Comparison of ENCODE assay signal across 26 cellular contexts in the genomic region with DNA sequence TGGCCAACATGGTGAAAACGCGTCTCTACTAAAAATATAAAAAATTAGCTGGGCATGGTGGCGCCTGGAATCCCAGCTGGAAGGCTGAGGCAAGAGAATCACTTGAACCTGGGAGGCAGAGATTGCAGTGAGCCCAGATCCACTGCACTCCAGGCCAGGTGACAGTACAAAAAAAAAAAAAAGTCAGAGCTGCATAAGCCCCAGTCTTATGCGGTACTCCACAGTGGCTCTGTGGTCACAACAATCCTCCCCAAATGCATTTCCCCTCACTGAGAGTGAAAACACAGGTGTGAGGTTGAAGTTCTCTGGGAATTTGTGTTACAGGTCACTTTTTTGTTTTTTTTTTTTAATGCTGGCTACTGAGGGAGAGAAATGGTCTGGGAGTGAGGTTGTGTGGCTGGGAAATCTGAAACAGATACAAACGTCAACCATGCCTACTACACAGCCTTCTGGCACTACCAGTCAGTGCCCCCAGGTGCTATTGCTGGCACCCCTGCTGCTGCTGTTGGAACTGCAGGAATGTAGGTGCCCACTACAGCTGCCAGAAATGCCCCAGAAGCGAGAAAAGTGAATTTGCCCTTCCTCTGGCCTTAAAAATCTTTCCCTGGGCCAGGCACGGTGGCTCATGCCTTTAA. TPM values are rescaled to one million over a fixed set of nuclear protein-coding genes. Genes with fewer than 3 reads are reported as not detected.
A peak's percentile ranks its signal among the peaks of the same experiment; 100 is the strongest.
DNase-seq lines count a peak whose midpoint lies in the region; ATAC-seq and TF ChIP-seq lines count a peak whose summit lies in the region.
"Had no signal": no experiment of that assay in that cellular context is flagged by ENCODE, and none has a peak within 500 bp of the region (broad histone marks: within the 10 kb centered on the region; RNA-seq: fewer than 3 reads in every experiment).

No MANE protein-coding gene starts in this region.

- TF ChIP-seq CTCF in KMS-11 (conservative IDR thresholded peaks at IDR 0.05; ENCODE audit: low read depth, low read length) = no peak

- no peaks in the 10 kb centered on the region for H3K36me3 ChIP-seq in KMS-11 (ENCODE audit: insufficient read depth)
- H3K36me3 ChIP-seq: ovary had no signal

- peak overlapping the region; percentile 42; the same call in 1 of the 2 replicates for H3K4me2 ChIP-seq in KMS-11

- ATAC-seq in stimulated activated naive CD8-positive, alpha-beta T cell treated with anti-CD3 and anti-CD28 coated beads, Interleukin-15, amount 100 ng/mL, for 72 hours = peak; percentile 65
- no peak for ATAC-seq in stimulated activated naive CD8-positive, alpha-beta T cell treated with anti-CD3 and anti-CD28 coated beads, Interleukin-15, Interleukin-2, amounts not matched to agents 100 U/mL and 50 U/mL, for 24 hours
- peak; percentile 44 for ATAC-seq in activated CD8-positive, alpha-beta T cell treated with anti-CD3 and anti-CD28 coated beads, Interleukin-2, amount 10 ng/mL, durations not matched to agents 7 days and 5 days
- ATAC-seq in HG03469 (IDR thresholded peaks at IDR 0.05; ENCODE audit: unreplicated experiment) = no peak
- no peak for ATAC-seq in stimulated activated memory B cell treated with anti-CD40 and anti-IgM and Interleukin-4, amounts not matched to agents 10 μg/mL and 1 μg/mL and 100 μg/mL, for 72 hours
- ATAC-seq: left lung, natural killer cell had no signal

- no peak overlapping the region for H3K27ac ChIP-seq in KMS-11
- H3K27ac ChIP-seq: left lung, ovary, spleen, stomach, tibial nerve had no signal

- peaks cover 19% of the 10 kb centered on the region for H3K4me1 ChIP-seq in KMS-11 (ENCODE audit: low read depth, poor library complexity, severe bottlenecking)

- DNase-seq in stimulated activated naive CD8-positive, alpha-beta T cell treated with anti-CD3 and anti-CD28 coated beads, Interleukin-15, amount 100 ng/mL, for 72 hours = no peak
- DNase-seq in stimulated activated naive CD8-positive, alpha-beta T cell treated with anti-CD3 and anti-CD28 coated beads, Interleukin-15, Interleukin-2, amounts not matched to agents 100 U/mL and 50 U/mL, for 24 hours = no peak
- no peak for DNase-seq in activated CD8-positive, alpha-beta T cell treated with anti-CD3 and anti-CD28 coated beads, Interleukin-2, amount 10 ng/mL, durations not matched to agents 7 days and 5 days
- no peak for DNase-seq in KG1 (lab: John Stamatoyannopoulos, UW)
- DNase-seq: activated CD8-positive, alpha-beta memory T cell treated with anti-CD3 and anti-CD28 coated beads for 24 hours; activated naive CD4-positive, alpha-beta T cell treated with anti-CD3 and anti-CD28 coated beads, Interleukin-2, amount 50 U/mL, for 16 hours; aorta; CD4-positive, alpha-beta memory T cell; central memory CD4-positive, alpha-beta T cell; KBM-7; left lung; natural killer cell; NCI-H1105; NCI-H2029 treated with DMSO at 0.1 percent for 48 hours; NCI-H446 treated with DMSO at 0.1 percent for 48 hours; ovary; stimulated activated CD4-positive, alpha-beta T cell treated with anti-CD3 and anti-CD28 coated beads, Interleukin-4, amount 100 ng/mL, for 24 hours; stomach had no signal

- H3K4me1 Mint-ChIP-seq in stimulated activated naive CD8-positive, alpha-beta T cell treated with anti-CD3 and anti-CD28 coated beads, Interleukin-15, amount 100 ng/mL, for 72 hours = peaks cover 33% of the 10 kb centered on the region
- peaks cover 29% of the 10 kb centered on the region for H3K4me1 Mint-ChIP-seq in activated CD8-positive, alpha-beta T cell treated with anti-CD3 and anti-CD28 coated beads, Interleukin-2, amount 10 ng/mL, durations not matched to agents 7 days and 5 days (ENCODE audit: low read depth)
- H3K4me1 Mint-ChIP-seq in stimulated activated memory B cell treated with anti-CD40 and anti-IgM and Interleukin-4, amounts not matched to agents 10 μg/mL and 1 μg/mL and 100 μg/mL, for 72 hours = peaks cover 12% of the 10 kb centered on the region

- POLR2A ChIA-PET in activated CD8-positive, alpha-beta T cell treated with anti-CD3 and anti-CD28 coated beads, Interleukin-2, amount 10 ng/mL, durations not matched to agents 7 days and 5 days (lab: Charles Lee) = no interaction called here

- H3K27ac Mint-ChIP-seq in stimulated activated naive CD8-positive, alpha-beta T cell treated with anti-CD3 and anti-CD28 coated beads, Interleukin-15, amount 100 ng/mL, for 72 hours = peak overlapping the region in 1 of 2 donors; percentile 40
- no peak overlapping the region for H3K27ac Mint-ChIP-seq in activated CD8-positive, alpha-beta T cell treated with anti-CD3 and anti-CD28 coated beads, Interleukin-2, amount 10 ng/mL, durations not matched to agents 7 days and 5 days
- no peak overlapping the region for H3K27ac Mint-ChIP-seq in stimulated activated memory B cell treated with anti-CD40 and anti-IgM and Interleukin-4, amounts not matched to agents 10 μg/mL and 1 μg/mL and 100 μg/mL, for 72 hours
- H3K27ac Mint-ChIP-seq: natural killer cell; T-helper 2 cell treated with Interferon-gamma antibody and Interleukin-4, amounts not matched to agents 5 μg/mL and 100 μg/mL, for 36 hours had no signal

- H3K9ac ChIP-seq in KMS-11 = no peak overlapping the region

- H3K9me3 Mint-ChIP-seq in stimulated activated naive CD8-positive, alpha-beta T cell treated with anti-CD3 and anti-CD28 coated beads, Interleukin-15, amount 100 ng/mL, for 72 hours = no peaks in the 10 kb centered on the region
- no peaks in the 10 kb centered on the region for H3K9me3 Mint-ChIP-seq in activated CD8-positive, alpha-beta T cell treated with anti-CD3 and anti-CD28 coated beads, Interleukin-2, amount 10 ng/mL, durations not matched to agents 7 days and 5 days (ENCODE audit: insufficient read depth)
- no peaks in the 10 kb centered on the region for H3K9me3 Mint-ChIP-seq in stimulated activated memory B cell treated with anti-CD40 and anti-IgM and Interleukin-4, amounts not matched to agents 10 μg/mL and 1 μg/mL and 100 μg/mL, for 72 hours
- H3K9me3 Mint-ChIP-seq: CD4-positive, alpha-beta memory T cell; natural killer cell; T-helper 2 cell treated with Interferon-gamma antibody and Interleukin-4, amounts not matched to agents 5 μg/mL and 100 μg/mL, for 36 hours had no signal

- H3K4me3 ChIP-seq in KMS-11 (IDR thresholded peaks at IDR 0.05; ENCODE audit: insufficient read depth, low read depth, low read length) = no peak overlapping the region
- H3K4me3 ChIP-seq: left lung, ovary, spleen, stomach, tibial nerve had no signal

- H3K27me3 Mint-ChIP-seq in stimulated activated naive CD8-positive, alpha-beta T cell treated with anti-CD3 and anti-CD28 coated beads, Interleukin-15, amount 100 ng/mL, for 72 hours = no peaks in the 10 kb centered on the region
- no peaks in the 10 kb centered on the region for H3K27me3 Mint-ChIP-seq in activated CD8-positive, alpha-beta T cell treated with anti-CD3 and anti-CD28 coated beads, Interleukin-2, amount 10 ng/mL, durations not matched to agents 7 days and 5 days (ENCODE audit: low read depth)
- no peaks in the 10 kb centered on the region for H3K27me3 Mint-ChIP-seq in stimulated activated memory B cell treated with anti-CD40 and anti-IgM and Interleukin-4, amounts not matched to agents 10 μg/mL and 1 μg/mL and 100 μg/mL, for 72 hours
- H3K27me3 Mint-ChIP-seq: CD4-positive, alpha-beta memory T cell had no signal

- CTCF ChIA-PET in activated CD8-positive, alpha-beta T cell treated with anti-CD3 and anti-CD28 coated beads, Interleukin-2, amount 10 ng/mL, durations not matched to agents 7 days and 5 days (lab: Charles Lee) = interaction anchor here (0.6 kb wide), 1 partner anchor 111 kb away, joined by 3 read pairs; no protein-coding TSS in a partner anchor

- peaks cover 22% of the 10 kb centered on the region for H3K36me3 Mint-ChIP-seq in activated CD8-positive, alpha-beta T cell treated with anti-CD3 and anti-CD28 coated beads, Interleukin-2, amount 10 ng/mL, durations not matched to agents 7 days and 5 days (ENCODE audit: low read depth)
- peaks cover 25% of the 10 kb centered on the region for H3K36me3 Mint-ChIP-seq in stimulated activated memory B cell treated with anti-CD40 and anti-IgM and Interleukin-4, amounts not matched to agents 10 μg/mL and 1 μg/mL and 100 μg/mL, for 72 hours
- H3K36me3 Mint-ChIP-seq: natural killer cell had no signal

- H3K4me3 Mint-ChIP-seq in stimulated activated naive CD8-positive, alpha-beta T cell treated with anti-CD3 and anti-CD28 coated beads, Interleukin-15, amount 100 ng/mL, for 72 hours = no peak overlapping the region
- no peak overlapping the region for H3K4me3 Mint-ChIP-seq in activated CD8-positive, alpha-beta T cell treated with anti-CD3 and anti-CD28 coated beads, Interleukin-2, amount 10 ng/mL, durations not matched to agents 7 days and 5 days
- H3K4me3 Mint-ChIP-seq in stimulated activated memory B cell treated with anti-CD40 and anti-IgM and Interleukin-4, amounts not matched to agents 10 μg/mL and 1 μg/mL and 100 μg/mL, for 72 hours = no peak overlapping the region
- H3K4me3 Mint-ChIP-seq: CD4-positive, alpha-beta memory T cell; natural killer cell; T-helper 2 cell treated with Interferon-gamma antibody and Interleukin-4, amounts not matched to agents 5 μg/mL and 100 μg/mL, for 36 hours had no signal

- H3K79me2 ChIP-seq in KMS-11 (ENCODE audit: insufficient read depth, low read depth) = no peaks in the 10 kb centered on the region

- no peaks in the 10 kb centered on the region for H4K20me1 ChIP-seq in KMS-11 (ENCODE audit: insufficient read depth)

- H2AFZ ChIP-seq in KMS-11 (ENCODE audit: low read depth) = no peak overlapping the region

- no peaks in the 10 kb centered on the region for H3K27me3 ChIP-seq in KMS-11 (ENCODE audit: insufficient read depth, low read depth)
- H3K27me3 ChIP-seq: left lung, ovary, spleen, stomach, tibial nerve had no signal

RNA-seq across cellular contexts. Expression of a gene that starts 5.7 kb away (rescaled TPM):
- total RNA-seq in activated CD8-positive, alpha-beta T cell treated with anti-CD3 and anti-CD28 coated beads, Interleukin-2, amount 10 ng/mL, durations not matched to agents 7 days and 5 days = 10 to 100 TPM; 37.4 to 38.9 TPM

RNA-seq across cellular contexts. Expression of a gene that starts 8.1 kb away (rescaled TPM):
- 1 to 10 TPM; 1.5 to 1.7 TPM for total RNA-seq in activated CD8-positive, alpha-beta T cell treated with anti-CD3 and anti-CD28 coated beads, Interleukin-2, amount 10 ng/mL, durations not matched to agents 7 days and 5 days
- total RNA-seq: dermis microvascular lymphatic vessel endothelial cell, H4 had no signal

RNA-seq across cellular contexts. Expression of a gene that starts 19.9 kb away (rescaled TPM):
- not detected for total RNA-seq in activated CD8-positive, alpha-beta T cell treated with anti-CD3 and anti-CD28 coated beads, Interleukin-2, amount 10 ng/mL, durations not matched to agents 7 days and 5 days
- total RNA-seq: aorta, dermis microvascular lymphatic vessel endothelial cell, H4, natural killer cell, spleen, stomach had no signal

RNA-seq across cellular contexts. Expression of a gene that starts 33.0 kb away (rescaled TPM):
- total RNA-seq in activated CD8-positive, alpha-beta T cell treated with anti-CD3 and anti-CD28 coated beads, Interleukin-2, amount 10 ng/mL, durations not matched to agents 7 days and 5 days = not detected
- total RNA-seq: aorta; CD4-positive, alpha-beta memory T cell; dermis microvascular lymphatic vessel endothelial cell; H4; left lung; natural killer cell; ovary; stomach; tibial nerve had no signal

Comparison
In these comparisons a context has a peak if more than half of its experiments do, and no peak if none do; other contexts are left out.
1. ATAC-seq: peak in stimulated activated naive CD8-positive, alpha-beta T cell treated with anti-CD3 and anti-CD28 coated beads, Interleukin-15, amount 100 ng/mL, for 72 hours (single experiment) and activated CD8-positive, alpha-beta T cell treated with anti-CD3 and anti-CD28 coated beads, Interleukin-2, amount 10 ng/mL, durations not matched to agents 7 days and 5 days (single experiment); none in stimulated activated naive CD8-positive, alpha-beta T cell treated with anti-CD3 and anti-CD28 coated beads, Interleukin-15, Interleukin-2, amounts not matched to agents 100 U/mL and 50 U/mL, for 24 hours (single experiment), HG03469 (single experiment) and stimulated activated memory B cell treated with anti-CD40 and anti-IgM and Interleukin-4, amounts not matched to agents 10 μg/mL and 1 μg/mL and 100 μg/mL, for 72 hours (single experiment).